In genomic region chr14:77616454-77617229, GRCh38 we compare ENCODE assay signal across 1 cellular context.
TF ChIP-seq lines count a peak whose summit lies in the region.

TSS of gene SPTLC2 (minus strand) at chr14:77616637. CDS start at chr14:77616579, 58 bp downstream.

TF ChIP-seq in HepG2, 621 proteins besides CTCF, POLR2A, EP300 and RAD21 (continued from another document and continues in another):
- TF ChIP-seq HOMEZ (CRISPR knock-in tag; IDR thresholded peaks at IDR 0.05; ENCODE audit: low read depth) (peak; percentile 69; the same call in 1 of the 2 replicates), ZSCAN5A (CRISPR knock-in tag; IDR thresholded peaks at IDR 0.05; ENCODE audit: borderline replicate concordance) (no peak), MXI1 (IDR thresholded peaks at IDR 0.05; ENCODE audit: borderline replicate concordance, low read depth, low read length) (peak; percentile 45; the same call in 1 of the 3 replicates), ZXDC (CRISPR knock-in tag; IDR thresholded peaks at IDR 0.05) (0 out of 2 replicates have a peak, but pooled peaks have one; percentile 7), ZNF788 (CRISPR knock-in tag; IDR thresholded peaks at IDR 0.05; ENCODE audit: borderline replicate concordance) (peak; percentile 51; the same call in 1 of the 2 replicates), SIN3A (IDR thresholded peaks at IDR 0.05; ENCODE audit: borderline replicate concordance, low read depth, low read length) (peak; percentile 10; the same call in 1 of the 2 replicates), GABPB1 (CRISPR knock-in tag; IDR thresholded peaks at IDR 0.05) (peak; percentile 97), MTF1 (CRISPR knock-in tag; IDR thresholded peaks at IDR 0.05) (no peak), HNRNPH1 (optimal IDR thresholded peaks at IDR 0.05; ENCODE audit: low read depth, low read length) (no peak), CAMTA2 (CRISPR knock-in tag; IDR thresholded peaks at IDR 0.05; ENCODE audit: borderline replicate concordance) (0 out of 2 replicates have a peak, but pooled peaks have one; percentile 40), ASH2L (IDR thresholded peaks at IDR 0.05; ENCODE audit: insufficient read length, low read depth, low read length) (peak; percentile 80), CENPBD1 (CRISPR knock-in tag; IDR thresholded peaks at IDR 0.05; ENCODE audit: borderline replicate concordance, low read depth) (no peak), ZNF276 (CRISPR knock-in tag; IDR thresholded peaks at IDR 0.05; ENCODE audit: low read depth) (0 out of 2 replicates have a peak, but pooled peaks have one; percentile 36), FOXP1 (IDR thresholded peaks at IDR 0.05) (no peak), FOXP1 (CRISPR knock-in tag; IDR thresholded peaks at IDR 0.05) (no peak), SIX1 (CRISPR knock-in tag; IDR thresholded peaks at IDR 0.05; ENCODE audit: borderline replicate concordance) (0 out of 2 replicates have a peak, but pooled peaks have one; percentile 6), ZNF547 (CRISPR knock-in tag; IDR thresholded peaks at IDR 0.05) (0 out of 2 replicates have a peak, but pooled peaks have one; percentile 20), BCL3 (CRISPR knock-in tag; IDR thresholded peaks at IDR 0.05) (peak; percentile 51; the same call in 1 of the 2 replicates), ZNF17 (CRISPR knock-in tag; IDR thresholded peaks at IDR 0.05) (no peak), RARA (CRISPR knock-in tag; IDR thresholded peaks at IDR 0.05) (peak; percentile 38; the same call in 1 of the 2 replicates), ISX (CRISPR knock-in tag; conservative IDR thresholded peaks at IDR 0.05) (no peak), ZNF556 (CRISPR knock-in tag; IDR thresholded peaks at IDR 0.05; ENCODE audit: borderline replicate concordance) (peak; percentile 54; the same call in 1 of the 2 replicates), YEATS2 (CRISPR knock-in tag; IDR thresholded peaks at IDR 0.05; ENCODE audit: borderline replicate concordance) (peak; percentile 70; the same call in 1 of the 2 replicates), NFAT5 (CRISPR knock-in tag; IDR thresholded peaks at IDR 0.05) (no peak), ZNF574 (CRISPR knock-in tag; IDR thresholded peaks at IDR 0.05) (peak; percentile 72; the same call in 1 of the 2 replicates), ZNF431 (CRISPR knock-in tag; IDR thresholded peaks at IDR 0.05; ENCODE audit: borderline replicate concordance, low read depth) (peak; percentile 62; the same call in 1 of the 2 replicates), SOX6 (IDR thresholded peaks at IDR 0.05) (no peak), SOX6 (CRISPR knock-in tag; IDR thresholded peaks at IDR 0.05) (peak; percentile 61), ZSCAN9 (CRISPR knock-in tag; IDR thresholded peaks at IDR 0.05; ENCODE audit: borderline replicate concordance) (no peak), MTA1 (CRISPR knock-in tag; IDR thresholded peaks at IDR 0.05; ENCODE audit: borderline replicate concordance) (no peak), FOSL2 (CRISPR knock-in tag; IDR thresholded peaks at IDR 0.05) (peak; percentile 36), ZNF597 (CRISPR knock-in tag; IDR thresholded peaks at IDR 0.05) (no peak), TBX2 (CRISPR knock-in tag; IDR thresholded peaks at IDR 0.05; ENCODE audit: borderline replicate concordance) (peak; percentile 47; the same call in 1 of the 2 replicates), DZIP1 (CRISPR knock-in tag; IDR thresholded peaks at IDR 0.05) (no peak)
